Comparison of ENCODE assay signal across 27 cellular contexts in the genomic region with DNA sequence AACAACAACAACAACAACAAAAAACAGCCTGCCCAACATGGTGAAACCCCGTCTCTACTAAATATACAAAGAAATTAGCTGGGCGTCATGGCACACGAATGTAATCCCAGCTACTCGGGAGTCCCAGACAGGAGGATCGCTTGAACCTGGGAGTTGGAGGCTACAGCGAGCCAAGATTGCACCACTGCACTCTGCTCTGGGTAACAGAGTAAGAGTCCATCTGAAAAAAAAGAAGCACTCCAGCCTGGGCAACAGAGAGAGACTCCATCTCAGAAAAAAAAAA.
DNase-seq lines count a peak whose midpoint lies in the region; FAIRE-seq and TF ChIP-seq lines count a peak whose summit lies in the region.
"Had no signal": no experiment of that assay in that cellular context is flagged by ENCODE, and none has a peak within 500 bp of the region (broad histone marks: within the 10 kb centered on the region; RNA-seq: fewer than 3 reads in every experiment).

No MANE protein-coding gene starts in this region.

- no peak overlapping the region for H3K23ac ChIP-seq in H9 (ENCODE audit: insufficient read length, low read depth, low read length)

- in situ Hi-C loops in KBM-7 (cut with MboI; ENCODE audit: low pct_unique_long_range_greater_than_20kb, low sequenced_read_pairs) = no loop called here

- H3K9ac ChIP-seq in H9 (ENCODE audit: extremely low read depth, insufficient read length, low read length) = no peak overlapping the region

- no peak overlapping the region for H2BK5ac ChIP-seq in H9 (ENCODE audit: insufficient read length, low read length)

- H3T11ph ChIP-seq in H9 (ENCODE audit: low read length) = no peak overlapping the region

- no peak overlapping the region for H4K5ac ChIP-seq in H9 (ENCODE audit: insufficient read length, low read depth, low read length)

- no peak overlapping the region for H2BK12ac ChIP-seq in H9 (ENCODE audit: insufficient read length, low read depth, low read length)

- no peak overlapping the region for H3K27ac Mint-ChIP-seq in H9
- H3K27ac Mint-ChIP-seq: B cell had no signal

- H3K4ac ChIP-seq in H9 (ENCODE audit: low read depth, low read length) = no peak overlapping the region

- no peak overlapping the region for H2AFZ ChIP-seq in H9 (ENCODE audit: low read length)

- no peaks in the 10 kb centered on the region for H4K20me1 ChIP-seq in H9 (ENCODE audit: control insufficient read depth, insufficient read depth, insufficient read length)

- WGBS in H9 (ENCODE audit: extremely low coverage, insufficient read length, low lambda C conversion rate) = no CpG with 5 or more reads among the region's 6 CpGs

- H4K91ac ChIP-seq in H9 (ENCODE audit: insufficient read length, low read depth, low read length) = no peak overlapping the region

- H3K56ac ChIP-seq in H9 (ENCODE audit: insufficient read length, low read depth, low read length) = no peak overlapping the region

- H3K4me1 Mint-ChIP-seq in H9 = no peaks in the 10 kb centered on the region
- H3K4me1 Mint-ChIP-seq: B cell had no signal

- H4K8ac ChIP-seq in H9 (replicated peaks; ENCODE audit: insufficient read length, low read depth, low read length) = no peak overlapping the region

- no peak overlapping the region for H3K4me3 Mint-ChIP-seq in H9
- H3K4me3 Mint-ChIP-seq: B cell had no signal

- no peak overlapping the region for H2BK15ac ChIP-seq in H9 (ENCODE audit: low read depth, low read length)

- H3K4me2 ChIP-seq in H9 (ENCODE audit: insufficient read depth, insufficient read length, low read length) = no peak overlapping the region

- H3K27ac ChIP-seq in H9 (ENCODE audit: insufficient read length, low read depth, low read length) = no peak overlapping the region
- H3K27ac ChIP-seq: C4-2B, RWPE1 had no signal

- H3K36me3 Mint-ChIP-seq in H9 (ENCODE audit: insufficient read depth in 1 of 3, low read depth in 3 of 3) = peaks cover 0 to 3% (median 0%) of the 10 kb centered on the region in 3 experiments; a peak in 2 of 7 replicates

- H3K27me3 Mint-ChIP-seq in H9 (ENCODE audit: low read depth) = peaks cover 2% of the 10 kb centered on the region
- H3K27me3 Mint-ChIP-seq: B cell had no signal

- no peak overlapping the region for H3K14ac ChIP-seq in H9 (ENCODE audit: insufficient read depth, low read length)

- H2AK5ac ChIP-seq in H9 (ENCODE audit: insufficient read length, low read length) = no peak overlapping the region

- no peaks in the 10 kb centered on the region for H3K9me3 ChIP-seq in H9 (ENCODE audit: control insufficient read depth, low read depth, low read length)

- H3K23me2 ChIP-seq in H9 (ENCODE audit: insufficient read length, low read depth, low read length, poor library complexity, severe bottlenecking) = no peaks in the 10 kb centered on the region

- TF ChIP-seq POLR2A in GM12891 (IDR thresholded peaks at IDR 0.05; ENCODE audit: low read depth, low read length) = no peak

- FAIRE-seq in GM12891 (lab: Jason Lieb, UNC) = no peak
- FAIRE-seq: GM12892, GM19239, H54, HTR-8/SVneo had no signal

- no peaks in the 10 kb centered on the region for H3K79me1 ChIP-seq in H9 (ENCODE audit: insufficient read depth, low read depth, low read length, poor library complexity, severe bottlenecking)

- H3K79me2 ChIP-seq in H9 (ENCODE audit: insufficient read depth, low read length) = no peaks in the 10 kb centered on the region

- no peak overlapping the region for H3K18ac ChIP-seq in H9 (ENCODE audit: insufficient read length, low read depth, low read length)

- TF ChIP-seq CTCF in H9 (conservative IDR thresholded peaks at IDR 0.05) = no peak

- no peak overlapping the region for H2BK20ac ChIP-seq in H9 (ENCODE audit: low read depth, low read length, poor library complexity, severe bottlenecking)

- DNase-seq in H9 = peak; percentile 18
- DNase-seq in KBM-7 = peak; percentile 2
- peak; percentile 35 for DNase-seq in islet precursor cell
- peak; percentile 1 for DNase-seq in retina
- no peak for DNase-seq in GM12891 (ENCODE audit: insufficient read length, low spot score)
- DNase-seq in medulla oblongata (ENCODE audit: extremely low spot score) = no peak
- DNase-seq in effector CD4-positive, alpha-beta T cell = no peak
- DNase-seq: Calu3, DMS79 treated with DMSO at 0.1 percent for 48 hours, GF-D8, IMR-90, NCI-H1092 treated with DMSO at 0.1 percent for 48 hours, NCI-H1436, NCI-H187, NCI-H2081 treated with DMSO at 0.1 percent for 48 hours, NCI-H2171, NCI-H226, NCI-H510A, NCI-H69, SHP77 had no signal

- H3K4me1 ChIP-seq in H9 (ENCODE audit: insufficient read depth, low read length) = no peaks in the 10 kb centered on the region

- H3K27me3 ChIP-seq in H9 (ENCODE audit: insufficient read depth, low read length) = no peaks in the 10 kb centered on the region

- H3K9me3 Mint-ChIP-seq in H9 = peaks cover 33 to 46% of the 10 kb centered on the region in 2 experiments

- H2BK120ac ChIP-seq in H9 (ENCODE audit: low read depth, low read length, poor library complexity, severe bottlenecking) = no peak overlapping the region

TF ChIP-seq in GM12891, 5 proteins besides CTCF, POLR2A, EP300 and RAD21:
- TF ChIP-seq PAX5 (IDR thresholded peaks at IDR 0.05; ENCODE audit: insufficient read depth, low read length, severe bottlenecking) (no peak), SPI1 (IDR thresholded peaks at IDR 0.05; ENCODE audit: low read depth, low read length) (no peak), TAF1 (IDR thresholded peaks at IDR 0.05; ENCODE audit: low read depth, low read length) (no peak), POLR2AphosphoS5 (IDR thresholded peaks at IDR 0.05; ENCODE audit: low read depth, low read length) (no peak), POU2F2 (IDR thresholded peaks at IDR 0.05; ENCODE audit: low read depth, low read length) (no peak)
TF ChIP-seq in GM12891: peak in this region for 0.

Comparison
In these comparisons a context has a peak if more than half of its experiments do, and no peak if none do; other contexts are left out.
1. DNase-seq: peak in H9 (single experiment), KBM-7 (single experiment), islet precursor cell (single experiment) and retina (single experiment); none in GM12891 (single experiment), medulla oblongata (single experiment) and effector CD4-positive, alpha-beta T cell (single experiment).